In the genomic region with DNA sequence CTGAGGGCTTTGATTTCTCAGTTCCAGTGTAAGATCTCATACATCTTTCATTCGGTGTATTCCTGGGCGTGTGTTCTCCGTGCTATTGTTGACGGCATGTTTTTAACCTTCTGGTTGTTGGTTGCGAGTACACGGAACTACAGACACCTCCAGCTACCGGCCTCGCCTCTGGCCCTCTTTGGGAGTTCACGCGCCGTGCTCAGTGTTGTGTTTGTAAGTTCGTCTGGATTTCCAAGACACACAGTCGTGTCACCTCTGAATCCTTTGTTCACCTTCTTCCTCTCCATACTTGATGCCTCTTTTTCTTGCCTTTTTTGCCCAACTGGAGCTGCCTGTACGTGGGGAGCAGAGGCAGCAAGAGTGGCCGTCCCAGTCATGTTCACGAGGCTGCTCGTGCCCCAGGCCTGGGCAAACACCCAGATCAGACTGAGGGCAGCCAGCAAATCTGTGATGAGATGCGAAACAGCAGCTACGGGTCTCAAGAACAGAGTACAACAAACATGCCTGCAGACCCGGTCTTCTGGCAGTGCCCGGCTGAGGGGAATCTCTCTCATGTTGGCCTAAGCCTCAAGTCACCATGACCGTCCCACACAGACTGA, we compare ENCODE assay signal across 17 cellular contexts.
DNase-seq lines count a peak whose midpoint lies in the region; ATAC-seq, FAIRE-seq and TF ChIP-seq lines count a peak whose summit lies in the region.
"Had no signal": no experiment of that assay in that cellular context is flagged by ENCODE, and none has a peak within 500 bp of the region (broad histone marks: within the 10 kb centered on the region; RNA-seq: fewer than 3 reads in every experiment).

No MANE protein-coding gene starts in this region.

- H2AFZ ChIP-seq in HepG2 (ENCODE audit: low read length) (no peak overlapping the region), osteoblast (ENCODE audit: low read length) (no peak overlapping the region)

- H4K20me1 ChIP-seq in HepG2 (ENCODE audit: insufficient read depth, low read length) (peaks cover 5% of the 10 kb centered on the region; the same call in 1 of the 2 replicates), osteoblast (ENCODE audit: insufficient read depth, low read length) (no peaks in the 10 kb centered on the region)

- ATAC-seq in HepG2 (no peak), right lobe of liver (no peak), psoas muscle (no peak), T-helper 17 cell (no peak)

- no peak overlapping the region for H3K9ac ChIP-seq in HepG2 (ENCODE audit: insufficient read depth, low read depth, low read length)

- H3K27me3 ChIP-seq in HepG2 (ENCODE audit: control insufficient read depth in 1 of 2, insufficient read depth in 2 of 2, low read length in 2 of 2) (no peaks in the 10 kb centered on the region; a peak in 1 of 5 replicates), right lobe of liver (no peaks in the 10 kb centered on the region), osteoblast (ENCODE audit: insufficient read depth, low read length) (no peaks in the 10 kb centered on the region), psoas muscle (ENCODE audit: insufficient read depth in 3 of 3, low read length in 2 of 3) (no peaks in the 10 kb centered on the region)

- H3K27ac ChIP-seq in HepG2 (ENCODE audit: extremely low read length, insufficient read depth, low read length) (no peak overlapping the region), right lobe of liver (no peak overlapping the region), osteoblast (ENCODE audit: low read depth, low read length) (no peak overlapping the region), psoas muscle (no peak overlapping the region)
- H3K27ac ChIP-seq: 22Rv1 had no signal

- intact Hi-C loops in HepG2 (cut with micrococcal nuclease; ENCODE audit: unreplicated experiment) (no loop called here), right lobe of liver (cut with DNase I) (no loop called here), psoas muscle (cut with DNase I) (no loop called here)

- no TSS peak for BruUV-seq in HepG2 (replicated peaks; lab: Mats Ljungman, UMichigan)

- TF ChIP-seq RAD21 in HepG2 (CRISPR knock-in tag; IDR thresholded peaks at IDR 0.05), result no peak

- no peak for FAIRE-seq in HepG2 (lab: Jason Lieb, UNC)
- FAIRE-seq: GM12892 had no signal

- no peak overlapping the region for H3K4me3 Mint-ChIP-seq in T-helper 17 cell
- H3K4me3 Mint-ChIP-seq: CD14-positive monocyte; CD8-positive, alpha-beta memory T cell; H9 had no signal

- no peak overlapping the region for H3K27ac Mint-ChIP-seq in T-helper 17 cell

- 89% methylated on average over 22 of the region's 22 CpGs for WGBS in HepG2 (ENCODE audit: low lambda C conversion rate)
- WGBS in right lobe of liver (ENCODE audit: insufficient coverage, low coverage, low lambda C conversion rate, missing lambda C conversion rate), result 84% methylated on average over 12 of the region's 22 CpGs
- WGBS in psoas muscle, 3 donors, result 92 to 93% (median 93%) methylated on average over 22 of the region's 22 CpGs

- H3K4me1 ChIP-seq in HepG2 (ENCODE audit: insufficient read depth, low read length) (no peaks in the 10 kb centered on the region), right lobe of liver (no peaks in the 10 kb centered on the region), osteoblast (ENCODE audit: insufficient read depth, low read length) (no peaks in the 10 kb centered on the region), psoas muscle (no peaks in the 10 kb centered on the region)
- H3K4me1 ChIP-seq: Caco-2 had no signal

- H3K79me2 ChIP-seq in HepG2 (ENCODE audit: insufficient read depth, low read length), result no peaks in the 10 kb centered on the region
- no peaks in the 10 kb centered on the region for H3K79me2 ChIP-seq in osteoblast (ENCODE audit: insufficient read depth, low read length)

- peaks cover 10% of the 10 kb centered on the region for H3K36me3 Mint-ChIP-seq in T-helper 17 cell (ENCODE audit: low read depth)

- TF ChIP-seq EP300 in HepG2 (IDR thresholded peaks at IDR 0.05; ENCODE audit: low read depth in 2 of 2, low read length in 2 of 2) (no peak), HepG2 (CRISPR knock-in tag; IDR thresholded peaks at IDR 0.05; ENCODE audit: borderline replicate concordance) (no peak)

- TF ChIP-seq CTCF in HepG2 (CRISPR knock-in tag; IDR thresholded peaks at IDR 0.05), result no peak
- no peak for TF ChIP-seq CTCF in right lobe of liver (IDR thresholded peaks at IDR 0.05)
- no peak for TF ChIP-seq CTCF in osteoblast (IDR thresholded peaks at IDR 0.05; ENCODE audit: extremely low read depth, low read depth, low read length)
- no peak for TF ChIP-seq CTCF in psoas muscle (IDR thresholded peaks at IDR 0.05)

- POLR2A ChIA-PET in HepG2 (lab: Yijun Ruan, JAX), result no interaction called here

- H3K4me2 ChIP-seq in HepG2 (ENCODE audit: low read depth, low read length), result no peak overlapping the region
- H3K4me2 ChIP-seq in osteoblast (ENCODE audit: insufficient read depth, low read length), result no peak overlapping the region

- TF ChIP-seq POLR2A in HepG2 (IDR thresholded peaks at IDR 0.05; ENCODE audit: insufficient read depth in 1 of 2, low read depth in 2 of 2, low read length in 2 of 2) (no peak), right lobe of liver (IDR thresholded peaks at IDR 0.05) (no peak)

- DNase-seq in activated effector memory CD4-positive, alpha-beta T cell treated with anti-CD3 and anti-CD28 coated beads, Interleukin-2, amount 50 U/mL, for 16 hours, result peak; percentile 10
- no peak for DNase-seq in activated effector memory CD4-positive, alpha-beta T cell treated with Interleukin-2 at 50 U/mL for 16 hours
- no peak for DNase-seq in HepG2 (ENCODE audit: low spot score)
- no peak for DNase-seq in right lobe of liver
- peak; percentile 58 for DNase-seq in osteoblast (ENCODE audit: insufficient read length, low spot score, missing footprints)
- DNase-seq in midbrain (lab: John Stamatoyannopoulos, UW), result no peak
- no peak for DNase-seq in psoas muscle
- no peak for DNase-seq in T-helper 17 cell
- DNase-seq: Caco-2; CD8-positive, alpha-beta memory T cell; DND-41; GDM1; GOT3; H9 had no signal

- peaks cover 6% of the 10 kb centered on the region for H3K27me3 Mint-ChIP-seq in T-helper 17 cell

- CTCF ChIA-PET in HepG2 (lab: Yijun Ruan, JAX; ENCODE audit: low intra/inter-chr PET ratio, low total read pairs), result no interaction called here

- in situ Hi-C loops in HepG2 (cut with HindIII; ENCODE audit: extremely low pct_ligation_motif_present, low pct_unique_long_range_greater_than_20kb), result no loop called here

- no peaks in the 10 kb centered on the region for H3K4me1 Mint-ChIP-seq in T-helper 17 cell
- H3K4me1 Mint-ChIP-seq: CD14-positive monocyte; CD8-positive, alpha-beta memory T cell had no signal

- H3K36me3 ChIP-seq in HepG2 (replicated peaks in 1 of 2; ENCODE audit: control insufficient read depth in 1 of 2, insufficient read depth in 2 of 2, low read length in 2 of 2), result peaks cover 31 to 51% of the 10 kb centered on the region in 2 experiments
- peaks cover 0 to 19% (median 7%) of the 10 kb centered on the region in 4 donors for H3K36me3 ChIP-seq in right lobe of liver
- peaks cover 6% of the 10 kb centered on the region for H3K36me3 ChIP-seq in osteoblast (ENCODE audit: insufficient read depth, low read length)
- H3K36me3 ChIP-seq in psoas muscle (ENCODE audit: insufficient read depth in 1 of 2, low read depth in 1 of 2), result peaks cover 6 to 48% of the 10 kb centered on the region in 2 donors

- H3K4me3 ChIP-seq in HepG2 (replicated peaks in 1 of 3; ENCODE audit: insufficient read depth in 1 of 3, low read depth in 2 of 3, low read length in 3 of 3) (no peak overlapping the region), right lobe of liver (no peak overlapping the region), osteoblast (ENCODE audit: insufficient read depth, low read length) (no peak overlapping the region), psoas muscle (no peak overlapping the region)

- H3K9me3 ChIP-seq in HepG2 (ENCODE audit: low read length) (no peaks in the 10 kb centered on the region), right lobe of liver (no peaks in the 10 kb centered on the region), osteoblast (ENCODE audit: low read depth, low read length) (no peaks in the 10 kb centered on the region), psoas muscle (no peaks in the 10 kb centered on the region), T-helper 17 cell (ENCODE audit: control insufficient read depth, low read length, poor library complexity, severe bottlenecking) (no peaks in the 10 kb centered on the region)
- H3K9me3 ChIP-seq: Caco-2 had no signal

TF ChIP-seq in HepG2, 621 proteins besides CTCF, POLR2A, EP300 and RAD21:
- no peak for TF ChIP-seq ZMYM2 (CRISPR knock-in tag; IDR thresholded peaks at IDR 0.05)
- TF ChIP-seq TBX2 (CRISPR knock-in tag; IDR thresholded peaks at IDR 0.05; ENCODE audit: borderline replicate concordance), result 0 out of 2 replicates have a peak, but pooled peaks have one; percentile 13
- no peak for TF ChIP-seq ZNF891 (CRISPR knock-in tag; IDR thresholded peaks at IDR 0.05)
- no peak for TF ChIP-seq HNRNPL (IDR thresholded peaks at IDR 0.05; ENCODE audit: low read depth, low read length)
- TF ChIP-seq RBM22 (optimal IDR thresholded peaks at IDR 0.05; ENCODE audit: low read length), result peak; percentile 60
- TF ChIP-seq SETDB1 (CRISPR knock-in tag; IDR thresholded peaks at IDR 0.05; ENCODE audit: borderline replicate concordance), result no peak

Comparison
In these comparisons a context has a peak if more than half of its experiments do, and no peak if none do; other contexts are left out.
1. DNase-seq: peak in activated effector memory CD4-positive, alpha-beta T cell treated with anti-CD3 and anti-CD28 coated beads, Interleukin-2, amount 50 U/mL, for 16 hours (single experiment) and osteoblast (single experiment); none in activated effector memory CD4-positive, alpha-beta T cell treated with Interleukin-2 at 50 U/mL for 16 hours (single experiment), HepG2 (single experiment), right lobe of liver (0 of 3), midbrain (single experiment), psoas muscle (0 of 2) and T-helper 17 cell (0 of 3).